Comparison of ENCODE assay signal across 1 cellular context in the genomic region with DNA sequence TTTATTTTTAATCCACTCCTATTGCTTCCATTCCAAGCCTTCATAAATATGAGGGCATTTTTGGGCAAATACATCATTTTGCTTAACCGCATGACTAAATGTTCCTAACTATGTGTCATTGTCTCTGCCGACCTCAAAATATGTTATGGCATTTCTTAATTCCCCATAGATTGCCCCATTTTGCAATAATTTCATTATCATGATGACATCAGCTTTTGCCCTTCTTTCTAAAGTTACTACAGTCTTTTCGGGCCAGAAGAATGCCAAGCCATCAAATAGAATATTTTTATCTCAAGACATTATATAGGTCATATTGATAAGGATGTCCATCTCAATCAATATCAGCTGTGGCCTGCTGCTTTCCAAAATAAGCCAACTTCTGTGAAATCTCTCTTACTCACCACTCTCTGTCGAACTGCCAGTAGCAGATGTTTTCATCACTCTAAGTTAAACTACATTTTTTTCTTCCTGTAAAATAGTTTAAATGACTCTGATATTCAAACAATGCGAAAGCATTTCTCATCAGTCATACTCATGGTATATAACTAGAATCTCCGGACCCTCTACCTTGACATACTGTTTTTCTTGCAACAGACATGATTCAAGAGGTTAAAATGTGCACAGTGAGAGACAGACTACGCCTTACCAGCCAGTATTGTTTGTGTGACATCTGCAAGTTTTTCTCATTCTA.
TF ChIP-seq lines count a peak whose summit lies in the region.

No MANE protein-coding gene starts in this region.

TF ChIP-seq in SK-N-SH treated with all-trans-retinoic acid at 6 μM for 48 hours, 23 proteins besides CTCF, POLR2A, EP300 and RAD21 (continued from another document):
- TF ChIP-seq, protein P1, sequence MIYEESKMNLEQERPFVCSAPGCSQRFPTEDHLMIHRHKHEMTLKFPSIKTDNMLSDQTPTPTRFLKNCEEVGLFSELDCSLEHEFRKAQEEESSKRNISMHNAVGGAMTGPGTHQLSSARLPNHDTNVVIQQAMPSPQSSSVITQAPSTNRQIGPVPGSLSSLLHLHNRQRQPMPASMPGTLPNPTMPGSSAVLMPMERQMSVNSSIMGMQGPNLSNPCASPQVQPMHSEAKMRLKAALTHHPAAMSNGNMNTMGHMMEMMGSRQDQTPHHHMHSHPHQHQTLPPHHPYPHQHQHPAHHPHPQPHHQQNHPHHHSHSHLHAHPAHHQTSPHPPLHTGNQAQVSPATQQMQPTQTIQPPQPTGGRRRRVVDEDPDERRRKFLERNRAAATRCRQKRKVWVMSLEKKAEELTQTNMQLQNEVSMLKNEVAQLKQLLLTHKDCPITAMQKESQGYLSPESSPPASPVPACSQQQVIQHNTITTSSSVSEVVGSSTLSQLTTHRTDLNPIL (CRISPR knock-in tag; IDR thresholded peaks at IDR 0.05; ENCODE audit: low read depth) = peak; percentile 76; the same call in 1 of the 2 replicates
